19 cellular contexts compared by ENCODE assay signal in genomic region chr19:558770-559439, GRCh38. TPM values are rescaled to one million over a fixed set of nuclear protein-coding genes. Genes with fewer than 3 reads are reported as not detected.
DNase-seq lines count a peak whose midpoint lies in the region; ATAC-seq and TF ChIP-seq lines count a peak whose summit lies in the region.
"Had no signal": no experiment of that assay in that cellular context is flagged by ENCODE, and none has a peak within 500 bp of the region (broad histone marks: within the 10 kb centered on the region; RNA-seq: fewer than 3 reads in every experiment).

No MANE protein-coding gene starts in this region.

- peak; percentile 95 for DNase-seq in fibroblast of villous mesenchyme (ENCODE audit: low read depth)
- DNase-seq in midbrain (lab: John Stamatoyannopoulos, UW): peak; percentile 49
- DNase-seq in transverse colon: peak; percentile 47
- no peak for DNase-seq in 8988T
- no peak for DNase-seq in activated T-cell treated with anti-CD3 and anti-CD28 coated beads, Interleukin-2, amount 50 U/mL, for 72 hours
- DNase-seq in prostate gland (ENCODE audit: low spot score): no peak
- DNase-seq: activated CD4-positive, CD25-positive, alpha-beta regulatory T cell treated with anti-CD3 and anti-CD28 coated beads, Interleukin-2, amount 50 U/mL, for 72 hours; activated CD8-positive, alpha-beta memory T cell treated with anti-CD3 and anti-CD28 coated beads, Interleukin-2, amount 50 U/mL, for 4 hours; activated naive CD4-positive, alpha-beta T cell; DMS153; effector CD8-positive, alpha-beta T cell; NCI-H1436 treated with DMSO at 0.1 percent for 48 hours; SHP77; stimulated activated CD4-positive, alpha-beta T cell treated with anti-CD3 and anti-CD28 coated beads, Interleukin-15, amount 100 ng/mL, for 24 hours had no signal

- H3K27ac Mint-ChIP-seq in activated T-cell treated with anti-CD3 and anti-CD28 coated beads, Interleukin-2, amount 50 U/mL, for 72 hours: no peak overlapping the region
- H3K27ac Mint-ChIP-seq: T-helper 2 cell treated with Interferon-gamma antibody and Interleukin-4, amounts not matched to agents 5 μg/mL and 100 μg/mL, for 36 hours had no signal

- in situ Hi-C loops in transverse colon (cut with MboI; ENCODE audit: low pct_ligation_motif_present in 1 of 4, low pct_unique_long_range_greater_than_20kb in 1 of 4, low sequenced_read_pairs in 3 of 4): no loop called here

- H3K4me1 Mint-ChIP-seq in activated T-cell treated with anti-CD3 and anti-CD28 coated beads, Interleukin-2, amount 50 U/mL, for 72 hours (ENCODE audit: low read depth): no peaks in the 10 kb centered on the region

- no peaks in the 10 kb centered on the region for H3K9me3 Mint-ChIP-seq in activated T-cell treated with anti-CD3 and anti-CD28 coated beads, Interleukin-2, amount 50 U/mL, for 72 hours
- H3K9me3 Mint-ChIP-seq: T-helper 2 cell treated with Interferon-gamma antibody and Interleukin-4, amounts not matched to agents 5 μg/mL and 100 μg/mL, for 36 hours had no signal

- H3K27me3 Mint-ChIP-seq in activated T-cell treated with anti-CD3 and anti-CD28 coated beads, Interleukin-2, amount 50 U/mL, for 72 hours (ENCODE audit: low read depth): no peaks in the 10 kb centered on the region

- TF ChIP-seq EP300 in transverse colon (IDR thresholded peaks at IDR 0.05; ENCODE audit: low read depth): no peak

- TF ChIP-seq CTCF in fibroblast of villous mesenchyme (IDR thresholded peaks at IDR 0.05; ENCODE audit: insufficient read depth, low read depth, low read length): no peak
- no peak for TF ChIP-seq CTCF in transverse colon (IDR thresholded peaks at IDR 0.05)
- no peak for TF ChIP-seq CTCF in prostate gland (IDR thresholded peaks at IDR 0.05)

- H3K4me3 ChIP-seq in fibroblast of villous mesenchyme (ENCODE audit: low read depth, low read length) (no peak overlapping the region), transverse colon (no peak overlapping the region), prostate gland (no peak overlapping the region)

- TF ChIP-seq POLR2A in transverse colon (IDR thresholded peaks at IDR 0.05) (no peak), prostate gland (IDR thresholded peaks at IDR 0.05) (no peak)

- no peaks in the 10 kb centered on the region for H3K9me3 ChIP-seq in transverse colon
- no peaks in the 10 kb centered on the region for H3K9me3 ChIP-seq in prostate gland

- WGBS in transverse colon (ENCODE audit: low coverage in 1 of 2), 2 donors: 51% methylated on average over 19 of the region's 21 CpGs; no CpG with 5 or more reads in 1 of the 2 donors
- 52% methylated on average over 21 of the region's 21 CpGs for WGBS in prostate gland

- H3K36me3 ChIP-seq in transverse colon (no peaks in the 10 kb centered on the region), prostate gland (no peaks in the 10 kb centered on the region)

- H3K27ac ChIP-seq in angular gyrus (ENCODE audit: low read depth, low read length) (peak overlapping the region; percentile 10), transverse colon (peak overlapping the region; percentile 37 to 67 (median 52)), prostate gland (no peak overlapping the region)
- H3K27ac ChIP-seq: parathyroid adenoma had no signal

- ATAC-seq in activated T-cell treated with anti-CD3 and anti-CD28 coated beads, Interleukin-2, amount 50 U/mL, for 72 hours (replicated peaks in 1 of 2): no peak

- H3K4me1 ChIP-seq in transverse colon (peaks cover 14 to 33% (median 19%) of the 10 kb centered on the region in 4 donors), prostate gland (replicated peaks) (no peaks in the 10 kb centered on the region)
- H3K4me1 ChIP-seq: parathyroid adenoma had no signal

- intact Hi-C loops in transverse colon (cut with DNase I; ENCODE audit: low total_unique reads) (no loop called here), prostate gland (cut with DNase I) (no loop called here)

- no peak overlapping the region for H3K4me3 Mint-ChIP-seq in activated T-cell treated with anti-CD3 and anti-CD28 coated beads, Interleukin-2, amount 50 U/mL, for 72 hours
- H3K4me3 Mint-ChIP-seq: brain; T-helper 2 cell treated with Interferon-gamma antibody and Interleukin-4, amounts not matched to agents 5 μg/mL and 100 μg/mL, for 36 hours had no signal

- H3K27me3 ChIP-seq in transverse colon (no peaks in the 10 kb centered on the region), prostate gland (replicated peaks; ENCODE audit: insufficient read depth) (no peaks in the 10 kb centered on the region)

- H3K36me3 Mint-ChIP-seq in activated T-cell treated with anti-CD3 and anti-CD28 coated beads, Interleukin-2, amount 50 U/mL, for 72 hours (ENCODE audit: insufficient read depth in 2 of 2): no peaks in the 10 kb centered on the region

RNA-seq across cellular contexts. Expression of gene BSG, which starts 13.5 kb away (rescaled TPM):
- total RNA-seq in fibroblast of villous mesenchyme: 191 and 207 TPM in 2 replicates
- total RNA-seq in transverse colon: 1,000 to 10,000 TPM in 3 of 4 donors, 100 to 1,000 TPM in 1; 909 to 2,228 (median 1,224) TPM
- total RNA-seq in activated T-cell treated with anti-CD3 and anti-CD28 coated beads, Interleukin-2, amount 50 U/mL, for 72 hours: 100 to 1,000 TPM; 144 to 162 TPM
- total RNA-seq in prostate gland: 1,000 to 10,000 TPM in 1 of 2 donors, 100 to 1,000 TPM in 1; 557 to 1,261 TPM

RNA-seq across cellular contexts. Expression of gene GZMM, which starts 15.1 kb away (rescaled TPM):
- total RNA-seq in fibroblast of villous mesenchyme: 0.32 and 0.43 TPM in 2 replicates
- 1 to 10 TPM in 2 of 4 donors, not detected in 2; 1.1 to 1.8 TPM for total RNA-seq in transverse colon
- total RNA-seq in activated T-cell treated with anti-CD3 and anti-CD28 coated beads, Interleukin-2, amount 50 U/mL, for 72 hours: 10 to 100 TPM; 23.5 to 31.0 TPM
- total RNA-seq in prostate gland: under 1 TPM in 1 of 2 donors, not detected in 1; 0.68 TPM

RNA-seq across cellular contexts. Expression of gene CDC34, which starts 27.3 kb away (rescaled TPM):
- total RNA-seq in fibroblast of villous mesenchyme: 52.2 and 53.1 TPM in 2 replicates
- total RNA-seq in transverse colon: 100 to 1,000 TPM in 3 of 4 donors, 10 to 100 TPM in 1; 72.0 to 116 (median 103) TPM
- 10 to 100 TPM; 48.4 to 56.1 TPM for total RNA-seq in activated T-cell treated with anti-CD3 and anti-CD28 coated beads, Interleukin-2, amount 50 U/mL, for 72 hours
- 100 to 1,000 TPM in 1 of 2 donors, 10 to 100 TPM in 1; 93.4 to 159 TPM for total RNA-seq in prostate gland

RNA-seq across cellular contexts. Expression of gene HCN2, which starts 30.8 kb away (rescaled TPM):
- 0.32 and 0.86 TPM in 2 replicates for total RNA-seq in fibroblast of villous mesenchyme
- under 1 TPM in 3 of 4 donors, not detected in 1; 0.14 to 1.00 (median 0.64) TPM for total RNA-seq in transverse colon
- total RNA-seq in activated T-cell treated with anti-CD3 and anti-CD28 coated beads, Interleukin-2, amount 50 U/mL, for 72 hours: 1 to 10 TPM in 1 of 2 donors, under 1 TPM in 1; 0.81 to 1.1 TPM
- total RNA-seq in prostate gland: 1 to 10 TPM in 1 of 2 donors, under 1 TPM in 1; 0.14 to 8.5 TPM
- total RNA-seq: subcutaneous adipose tissue had no signal

RNA-seq across cellular contexts. Expression of gene TPGS1, which starts 51.6 kb away (rescaled TPM):
- total RNA-seq in fibroblast of villous mesenchyme: 16.8 and 29.3 TPM in 2 replicates
- 100 to 1,000 TPM in 1 of 4 donors, 10 to 100 TPM in 3; 18.0 to 103 (median 43.8) TPM for total RNA-seq in transverse colon
- 10 to 100 TPM; 11.9 to 12.1 TPM for total RNA-seq in activated T-cell treated with anti-CD3 and anti-CD28 coated beads, Interleukin-2, amount 50 U/mL, for 72 hours
- total RNA-seq in prostate gland: 10 to 100 TPM; 90.0 to 94.9 TPM

Comparison
In these comparisons a context has a peak if more than half of its experiments do, and no peak if none do; other contexts are left out.
1. H3K27ac ChIP-seq: peak in angular gyrus (single experiment) and transverse colon (4 of 4); none in prostate gland (0 of 2).
2. DNase-seq: peak in fibroblast of villous mesenchyme (single experiment), midbrain (single experiment) and transverse colon (single experiment); none in 8988T (single experiment), activated T-cell treated with anti-CD3 and anti-CD28 coated beads, Interleukin-2, amount 50 U/mL, for 72 hours (0 of 2) and prostate gland (single experiment).
3. RNA of gene GZMM, which starts 15.1 kb away (total RNA-seq): 23.5 to 31.0 TPM in activated T-cell treated with anti-CD3 and anti-CD28 coated beads, Interleukin-2, amount 50 U/mL, for 72 hours; 1.1 to 1.8 TPM in transverse colon, 0.68 TPM in prostate gland and 0.32 to 0.43 TPM in fibroblast of villous mesenchyme; every median in the first group is over 4 times any median in the second.